8 cellular contexts compared by ENCODE assay signal in genomic region chrX:54999717-55000598, GRCh38. TPM values are rescaled to one million over a fixed set of nuclear protein-coding genes. Genes with fewer than 3 reads are reported as not detected.
A peak's percentile ranks its signal among the peaks of the same experiment; 100 is the strongest.
DNase-seq lines count a peak whose midpoint lies in the region; ATAC-seq and TF ChIP-seq lines count a peak whose summit lies in the region.

Gene APEX2, plus strand, starts transcription at chrX:55000363. Its CDS starts 60 bp downstream, at chrX:55000423.

- no peaks in the 10 kb centered on the region for H3K9me2 ChIP-seq in PC-3 (replicated peaks; ENCODE audit: low read length)

- peaks cover 48% of the 10 kb centered on the region for H3K79me2 ChIP-seq in PC-3 (ENCODE audit: low read length)

- no peaks in the 10 kb centered on the region for H4K20me1 ChIP-seq in PC-3 (ENCODE audit: low read length)

- no TSS peak for BruUV-seq in PC-3 (replicated peaks; lab: Mats Ljungman, UMichigan)

- peak within 1 kb of the TSS; percentile 86 for H3K4me2 ChIP-seq in PC-3 (ENCODE audit: low read length)

- H3K9me3 ChIP-seq in PC-3 (ENCODE audit: low read length) = no peaks in the 10 kb centered on the region
- no peaks in the 10 kb centered on the region for H3K9me3 ChIP-seq in mucosa of descending colon

- H3K36me3 ChIP-seq in PC-3 (ENCODE audit: low read depth, low read length) = peaks cover 23% of the 10 kb centered on the region
- no peaks in the 10 kb centered on the region for H3K36me3 ChIP-seq in mucosa of descending colon (ENCODE audit: low read depth)

- POLR2A ChIA-PET in PC-3 (lab: Charles Lee; ENCODE audit: unreplicated experiment) = interaction anchor here (0.6 to 1.1 kb wide), 4 partner anchors 8 to 509 kb away, joined by 4 to 8 read pairs (median 5); partner anchors contain the start of gene GNL3L

- TF ChIP-seq CTCF in PC-3 (conservative IDR thresholded peaks at IDR 0.05; ENCODE audit: low read depth, low read length) (no peak), mucosa of descending colon (IDR thresholded peaks at IDR 0.05) (no peak)

- H3K4me1 ChIP-seq in PC-3 (ENCODE audit: insufficient read depth, low read length) = peaks cover 44% of the 10 kb centered on the region
- no peaks in the 10 kb centered on the region for H3K4me1 ChIP-seq in mucosa of descending colon (ENCODE audit: low read depth)

- TF ChIP-seq RAD21 in Ishikawa (IDR thresholded peaks at IDR 0.05; ENCODE audit: low read depth) = no peak

- intact Hi-C loops in PC-3 (cut with micrococcal nuclease) = loop anchor here (10.0 kb wide), 2 partner anchors 195 to 955 kb away; partner anchors contain the start of genes MAGED2 and PHF8
- intact Hi-C loops in mucosa of descending colon (cut with DNase I, micrococcal nuclease) = no loop called here

- H3F3A ChIP-seq in PC-3 (ENCODE audit: low read length, unreplicated experiment) = no peaks in the 10 kb centered on the region

- H3K27ac ChIP-seq in PC-3 (ENCODE audit: low read length) (peak within 1 kb of the TSS; percentile 95), epithelial cell of prostate (peak within 1 kb of the TSS; percentile 90)

- peak within 1 kb of the TSS; percentile 97 for H3K9ac ChIP-seq in PC-3 (ENCODE audit: low read length)

- DNase-seq in DMS114 treated with DMSO at 0.1 percent for 48 hours (lab: John Stamatoyannopoulos, UW; ENCODE audit: unreplicated experiment) (peak; percentile 80), PC-3 (peak; percentile 94), activated T-cell treated with anti-CD3 and anti-CD28 coated beads for 48 hours (ENCODE audit: low read depth) (peak; percentile 80), epithelial cell of prostate (ENCODE audit: low read depth, low spot score) (peak; percentile 68), mucosa of descending colon (peak; percentile 91 to 96 (median 92))
- DNase-seq in stimulated activated CD8-positive, alpha-beta memory T cell treated with anti-CD3 and anti-CD28 coated beads, Interleukin-4, amount 100 ng/mL, for 24 hours (ENCODE audit: low read depth) = peak; percentile 79

- peak within 1 kb of the TSS; percentile 91 for H3K4me3 ChIP-seq in PC-3 (ENCODE audit: low read length)
- H3K4me3 ChIP-seq in mucosa of descending colon = peak within 1 kb of the TSS; percentile 12

- no peak for TF ChIP-seq EP300 in Ishikawa (IDR thresholded peaks at IDR 0.05; ENCODE audit: borderline replicate concordance)

- peak; percentile 96 for ATAC-seq in GM21576 (IDR thresholded peaks at IDR 0.05; ENCODE audit: unreplicated experiment)
- ATAC-seq in PC-3 = peak; percentile 91
- ATAC-seq in mucosa of descending colon = peak; percentile 96

- no peaks in the 10 kb centered on the region for H3K27me3 ChIP-seq in PC-3 (ENCODE audit: low read length)

- CTCF ChIA-PET in PC-3 (lab: Charles Lee) = no interaction called here

- H2AFZ ChIP-seq in PC-3 (ENCODE audit: low read length) = peak within 1 kb of the TSS; percentile 85

TF ChIP-seq in Ishikawa, 13 proteins besides CTCF, POLR2A, EP300 and RAD21:
- TF ChIP-seq TAF1 (IDR thresholded peaks at IDR 0.05; ENCODE audit: low read depth) (peak; percentile 67), TCF12 (IDR thresholded peaks at IDR 0.05; ENCODE audit: low read depth) (no peak), MAX (IDR thresholded peaks at IDR 0.05) (peak; percentile 32; the same call in 1 of the 2 replicates), ZBTB7A (IDR thresholded peaks at IDR 0.05; ENCODE audit: low read depth) (no peak)

RNA-seq across cellular contexts. Expression of gene APEX2, which starts in this region (rescaled TPM):
- 24.7 and 30.9 TPM in 2 replicates for total RNA-seq in PC-3 (2014; rRNA removed)
- 10 to 100 TPM; 12.5 to 20.5 (median 18.2) TPM for total RNA-seq in mucosa of descending colon

Comparison
In these comparisons a context has a peak if more than half of its experiments do, and no peak if none do; other contexts are left out.
1. Peak in every context shown above with its lines: DNase-seq, ATAC-seq, H3K4me3 ChIP-seq and H3K27ac ChIP-seq.